Comparison of ENCODE assay signal across 13 cellular contexts in genomic region chr10:44946201-44946600, GRCh38. TPM values are rescaled to one million over a fixed set of nuclear protein-coding genes. Genes with fewer than 3 reads are reported as not detected.
DNase-seq lines count a peak whose midpoint lies in the region; ATAC-seq and TF ChIP-seq lines count a peak whose summit lies in the region.
"Had no signal": no experiment of that assay in that cellular context is flagged by ENCODE, and none has a peak within 500 bp of the region (broad histone marks: within the 10 kb centered on the region; RNA-seq: fewer than 3 reads in every experiment).

No MANE protein-coding gene starts in this region.

- no peak overlapping the region for H3K4me3 Mint-ChIP-seq in activated CD4-positive, alpha-beta T cell treated with anti-CD3 and anti-CD28 coated beads for 36 hours

- no peak for TF ChIP-seq POLR2A in spleen (IDR thresholded peaks at IDR 0.05)
- TF ChIP-seq POLR2A in Peyer's patch (IDR thresholded peaks at IDR 0.05), result no peak

- H3K4me3 ChIP-seq in spleen (no peak overlapping the region), Peyer's patch (no peak overlapping the region)

- H3K36me3 ChIP-seq in spleen (no peaks in the 10 kb centered on the region), Peyer's patch (no peaks in the 10 kb centered on the region)

- H3K4me1 ChIP-seq in spleen (peaks cover 9 to 47% (median 29%) of the 10 kb centered on the region in 6 donors), Peyer's patch (peaks cover 0 to 10% (median 2%) of the 10 kb centered on the region in 4 donors)

- POLR2A ChIA-PET in activated CD4-positive, alpha-beta T cell treated with anti-CD3 and anti-CD28 coated beads for 36 hours (lab: Charles Lee), result no interaction called here

- intact Hi-C loops in activated CD4-positive, alpha-beta T cell treated with anti-CD3 and anti-CD28 coated beads for 36 hours (cut with DNase I, micrococcal nuclease), result loop anchor here in 1 of 2 experiments (1.0 kb wide), 1 partner anchor 31 kb away; no protein-coding TSS in a partner anchor
- intact Hi-C loops in spleen (cut with DNase I; ENCODE audit: low total_unique reads), result no loop called here

- no peak for DNase-seq in activated CD4-positive, alpha-beta T cell treated with anti-CD3 and anti-CD28 coated beads for 36 hours
- DNase-seq in activated CD4-positive, alpha-beta T cell treated with anti-CD3 and anti-CD28 coated beads, Interleukin-2, amount 50 U/mL, for 4 hours, result no peak
- DNase-seq in activated CD4-positive, CD25-positive, alpha-beta regulatory T cell treated with anti-CD3 and anti-CD28 coated beads, Interleukin-2, amount 50 U/mL, for 72 hours, result peak; percentile 7
- peak; percentile 14 for DNase-seq in spleen
- no peak for DNase-seq in Peyer's patch
- DNase-seq in H4 (ENCODE audit: low spot score), result no peak
- DNase-seq: foreskin melanocyte; NCI-H1048; occipital lobe; stimulated activated naive CD4-positive, alpha-beta T cell had no signal

- peaks cover 0 to 23% (median 12%) of the 10 kb centered on the region in 8 donors for H3K9me3 ChIP-seq in spleen
- H3K9me3 ChIP-seq in Peyer's patch, result peaks cover 0 to 3% (median 0%) of the 10 kb centered on the region in 4 donors

- H3K36me3 Mint-ChIP-seq in activated CD4-positive, alpha-beta T cell treated with anti-CD3 and anti-CD28 coated beads for 36 hours (ENCODE audit: low read depth), result no peaks in the 10 kb centered on the region

- H3K27ac ChIP-seq in spleen (peak overlapping the region in 1 of 8 donors; percentile 7), Peyer's patch (no peak overlapping the region)

- CTCF ChIA-PET in activated CD4-positive, alpha-beta T cell treated with anti-CD3 and anti-CD28 coated beads for 36 hours (lab: Charles Lee), result interaction anchor here (0.6 to 2.5 kb wide), 4 partner anchors 14 to 1661 kb away, joined by 3 to 7 read pairs (median 3); no protein-coding TSS in a partner anchor

- no peak overlapping the region for H3K27ac Mint-ChIP-seq in activated CD4-positive, alpha-beta T cell treated with anti-CD3 and anti-CD28 coated beads for 36 hours

- 48 to 73% (median 54%) methylated on average over 2 of the region's 2 CpGs for WGBS in spleen, 5 donors

- peak; percentile 82 for ATAC-seq in activated CD4-positive, alpha-beta T cell treated with anti-CD3 and anti-CD28 coated beads for 36 hours
- ATAC-seq in HG03060 (IDR thresholded peaks at IDR 0.05; ENCODE audit: low read depth, unreplicated experiment) (peak; percentile 61), GM21737 (IDR thresholded peaks at IDR 0.05; ENCODE audit: unreplicated experiment) (no peak)

- peaks cover 2% of the 10 kb centered on the region for H3K4me1 Mint-ChIP-seq in activated CD4-positive, alpha-beta T cell treated with anti-CD3 and anti-CD28 coated beads for 36 hours

- no peaks in the 10 kb centered on the region for H3K27me3 ChIP-seq in spleen (replicated peaks in 1 of 7)
- H3K27me3 ChIP-seq in Peyer's patch, result no peaks in the 10 kb centered on the region

- H3K27me3 Mint-ChIP-seq in activated CD4-positive, alpha-beta T cell treated with anti-CD3 and anti-CD28 coated beads for 36 hours, result peaks cover 10% of the 10 kb centered on the region

- TF ChIP-seq CTCF in spleen (IDR thresholded peaks at IDR 0.05 in 8 of 11, conservative IDR thresholded peaks at IDR 0.05 in 3 of 11), result no peak
- TF ChIP-seq CTCF in Peyer's patch (IDR thresholded peaks at IDR 0.05), result no peak

- peaks cover 11% of the 10 kb centered on the region for H3K9me3 Mint-ChIP-seq in activated CD4-positive, alpha-beta T cell treated with anti-CD3 and anti-CD28 coated beads for 36 hours (ENCODE audit: low read depth)

RNA-seq across cellular contexts. Expression of gene RASSF4, which starts 13.4 kb away (rescaled TPM):
- total RNA-seq in activated CD4-positive, alpha-beta T cell treated with anti-CD3 and anti-CD28 coated beads for 36 hours, result 1 to 10 TPM; 1.0 to 1.3 TPM
- total RNA-seq in spleen (10 to 100 TPM; 70.8 to 96.2 (median 73.7) TPM), Peyer's patch (10 to 100 TPM; 62.7 to 99.6 (median 68.2) TPM)
- polyA plus RNA-seq in spleen, result 10 to 100 TPM; 36.7 to 61.0 (median 38.2) TPM
- 7.6 and 7.8 TPM in 2 replicates for total RNA-seq in H4 (2014; rRNA removed; shearing (Covaris generic))

RNA-seq across cellular contexts. Expression of gene DEPP1, which starts 32.4 kb away (rescaled TPM):
- total RNA-seq in activated CD4-positive, alpha-beta T cell treated with anti-CD3 and anti-CD28 coated beads for 36 hours, result under 1 TPM; 0.28 to 0.34 TPM
- 10 to 100 TPM in 6 of 7 donors, 1 to 10 TPM in 1; 9.5 to 90.1 (median 21.1) TPM for total RNA-seq in spleen
- 10 to 100 TPM; 13.3 to 36.5 (median 15.7) TPM for polyA plus RNA-seq in spleen
- 10 to 100 TPM in 3 of 4 donors, 1 to 10 TPM in 1; 3.9 to 96.0 (median 49.8) TPM for total RNA-seq in Peyer's patch
- 31.7 and 44.2 TPM in 2 replicates for total RNA-seq in H4 (2014; rRNA removed; shearing (Covaris generic))

RNA-seq across cellular contexts. Expression of gene TMEM72, which starts 35.1 kb away (rescaled TPM):
- total RNA-seq in activated CD4-positive, alpha-beta T cell treated with anti-CD3 and anti-CD28 coated beads for 36 hours, result not detected
- total RNA-seq in spleen (not detected), Peyer's patch (under 1 TPM in 1 of 4 donors, not detected in 3; 0.53 TPM)
- polyA plus RNA-seq in spleen, result under 1 TPM in 1 of 3 donors, not detected in 2; 0.04 TPM
- total RNA-seq in H4 (2014; rRNA removed; shearing (Covaris generic)), result not detected in 2 replicates
- total RNA-seq: T-helper 2 cell treated with Interferon-gamma antibody and Interleukin-4, amounts not matched to agents 100 ng/mL and 5 ng/mL, for 36 hours had no signal

RNA-seq across cellular contexts. Expression of gene ZNF22, which starts 54.5 kb away (rescaled TPM):
- 10 to 100 TPM; 18.8 to 21.6 TPM for total RNA-seq in activated CD4-positive, alpha-beta T cell treated with anti-CD3 and anti-CD28 coated beads for 36 hours
- total RNA-seq in spleen, result 10 to 100 TPM; 22.7 to 28.3 (median 25.8) TPM
- 10 to 100 TPM; 25.9 to 33.6 (median 31.5) TPM for polyA plus RNA-seq in spleen
- 10 to 100 TPM in 1 of 4 donors, 1 to 10 TPM in 3; 4.7 to 19.0 (median 8.0) TPM for total RNA-seq in Peyer's patch
- total RNA-seq in H4 (2014; rRNA removed; shearing (Covaris generic)), result 18.0 and 18.4 TPM in 2 replicates

Comparison
In these comparisons a context has a peak if more than half of its experiments do, and no peak if none do; other contexts are left out.
1. DNase-seq: peak in activated CD4-positive, CD25-positive, alpha-beta regulatory T cell treated with anti-CD3 and anti-CD28 coated beads, Interleukin-2, amount 50 U/mL, for 72 hours (single experiment) and spleen (single experiment); none in activated CD4-positive, alpha-beta T cell treated with anti-CD3 and anti-CD28 coated beads for 36 hours (single experiment), activated CD4-positive, alpha-beta T cell treated with anti-CD3 and anti-CD28 coated beads, Interleukin-2, amount 50 U/mL, for 4 hours (0 of 2), Peyer's patch (0 of 3) and H4 (single experiment).